12 cellular contexts compared by ENCODE assay signal in the genomic region with DNA sequence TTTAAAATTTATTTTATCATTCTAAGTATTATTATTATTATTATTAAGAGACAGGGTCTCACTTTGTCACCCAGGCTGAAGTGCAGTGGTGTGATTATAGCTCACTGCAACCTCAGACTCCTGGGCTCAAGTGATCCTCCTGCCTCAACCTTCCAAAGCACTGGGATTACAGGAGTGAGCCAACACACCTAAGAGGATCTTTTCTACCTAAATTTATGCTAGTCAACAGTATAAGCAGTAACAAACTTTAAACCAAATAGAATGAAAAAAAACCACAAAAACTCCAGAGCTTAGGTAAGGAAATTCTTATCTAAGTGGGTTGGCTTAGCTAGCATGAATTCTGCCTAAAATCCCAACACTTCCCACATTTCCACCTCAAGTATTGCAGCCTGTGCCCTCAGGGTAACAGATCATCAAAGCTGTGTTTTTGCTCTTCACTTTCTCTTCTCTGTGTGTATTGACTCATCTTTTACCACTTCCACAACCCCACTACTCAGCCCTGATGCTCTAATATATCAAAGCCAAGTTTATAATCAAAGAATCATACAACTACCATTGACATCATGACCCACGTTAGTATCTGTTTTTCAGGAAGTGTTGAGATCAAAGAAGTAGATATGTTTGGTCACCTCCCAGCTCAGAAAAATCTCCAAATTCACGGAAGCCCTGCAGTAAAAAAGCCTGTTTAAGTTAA.
A peak's percentile ranks its signal among the peaks of the same experiment; 100 is the strongest.
DNase-seq lines count a peak whose midpoint lies in the region; ATAC-seq lines count a peak whose summit lies in the region.
"Had no signal": no experiment of that assay in that cellular context is flagged by ENCODE, and none has a peak within 500 bp of the region (broad histone marks: within the 10 kb centered on the region; RNA-seq: fewer than 3 reads in every experiment).

No MANE protein-coding gene starts in this region.

- H3K36me3 Mint-ChIP-seq in activated CD4-positive, alpha-beta T cell treated with anti-CD3 and anti-CD28 coated beads for 36 hours (ENCODE audit: low read depth): no peaks in the 10 kb centered on the region
- H3K36me3 Mint-ChIP-seq in activated CD4-positive, alpha-beta memory T cell treated with anti-CD3 and anti-CD28 coated beads, Interleukin-2, amount 10 ng/mL, durations not matched to agents 7 days and 5 days (ENCODE audit: low read depth): no peaks in the 10 kb centered on the region

- peak; percentile 96 for ATAC-seq in activated CD4-positive, alpha-beta T cell treated with anti-CD3 and anti-CD28 coated beads for 36 hours
- no peak for ATAC-seq in HG03196 (IDR thresholded peaks at IDR 0.05; ENCODE audit: unreplicated experiment)
- ATAC-seq: esophagus mucosa had no signal

- peak overlapping the region; percentile 91 for H3K27ac Mint-ChIP-seq in activated CD4-positive, alpha-beta T cell treated with anti-CD3 and anti-CD28 coated beads for 36 hours
- H3K27ac Mint-ChIP-seq in activated CD4-positive, alpha-beta memory T cell treated with anti-CD3 and anti-CD28 coated beads, Interleukin-2, amount 10 ng/mL, durations not matched to agents 7 days and 5 days: peak overlapping the region; percentile 78

- intact Hi-C loops in activated CD4-positive, alpha-beta T cell treated with anti-CD3 and anti-CD28 coated beads for 36 hours (cut with DNase I, micrococcal nuclease): loop anchor here (1.0 to 5.0 kb wide), 4 partner anchors 32 to 206 kb away; partner anchors contain the start of gene FAR1 (in 1 of the 2)

- peaks cover 35% of the 10 kb centered on the region for H3K4me1 Mint-ChIP-seq in activated CD4-positive, alpha-beta T cell treated with anti-CD3 and anti-CD28 coated beads for 36 hours
- peaks cover 18% of the 10 kb centered on the region for H3K4me1 Mint-ChIP-seq in activated CD4-positive, alpha-beta memory T cell treated with anti-CD3 and anti-CD28 coated beads, Interleukin-2, amount 10 ng/mL, durations not matched to agents 7 days and 5 days

- DNase-seq in activated CD4-positive, alpha-beta T cell treated with anti-CD3 and anti-CD28 coated beads for 36 hours: peak; percentile 30
- no peak for DNase-seq in activated CD4-positive, alpha-beta T cell treated with anti-CD3 and anti-CD28 coated beads for 48 hours
- DNase-seq in NCI-H460 (ENCODE audit: extremely low read depth, low read depth) (peak; percentile 48), islet precursor cell (peak; percentile 69), middle frontal gyrus (ENCODE audit: extremely low spot score, low spot score) (no peak), pons (ENCODE audit: low spot score) (no peak)
- DNase-seq in activated CD4-positive, alpha-beta memory T cell treated with anti-CD3 and anti-CD28 coated beads, Interleukin-2, amount 10 ng/mL, durations not matched to agents 7 days and 5 days: no peak
- DNase-seq: activated effector memory CD4-positive, alpha-beta T cell treated with Interleukin-2 at 50 U/mL for 16 hours; MG63; T1000 had no signal

- POLR2A ChIA-PET in activated CD4-positive, alpha-beta T cell treated with anti-CD3 and anti-CD28 coated beads for 36 hours (lab: Charles Lee): interaction anchor here (0.6 to 1.5 kb wide), 2 partner anchors 71 to 591 kb away, joined by 3 read pairs; no protein-coding TSS in a partner anchor
- POLR2A ChIA-PET in activated CD4-positive, alpha-beta memory T cell treated with anti-CD3 and anti-CD28 coated beads, Interleukin-2, amount 10 ng/mL, durations not matched to agents 7 days and 5 days (lab: Charles Lee): interaction anchor here (1.3 to 1.5 kb wide), 2 partner anchors 55 to 71 kb away, joined by 5 to 6 read pairs; no protein-coding TSS in a partner anchor

- peak overlapping the region; percentile 10 for H3K4me3 Mint-ChIP-seq in activated CD4-positive, alpha-beta T cell treated with anti-CD3 and anti-CD28 coated beads for 36 hours
- no peak overlapping the region for H3K4me3 Mint-ChIP-seq in activated CD4-positive, alpha-beta memory T cell treated with anti-CD3 and anti-CD28 coated beads, Interleukin-2, amount 10 ng/mL, durations not matched to agents 7 days and 5 days

- peaks cover 5% of the 10 kb centered on the region for H3K9me3 Mint-ChIP-seq in activated CD4-positive, alpha-beta T cell treated with anti-CD3 and anti-CD28 coated beads for 36 hours (ENCODE audit: low read depth)
- peaks cover 5% of the 10 kb centered on the region for H3K9me3 Mint-ChIP-seq in activated CD4-positive, alpha-beta memory T cell treated with anti-CD3 and anti-CD28 coated beads, Interleukin-2, amount 10 ng/mL, durations not matched to agents 7 days and 5 days

- CTCF ChIA-PET in activated CD4-positive, alpha-beta T cell treated with anti-CD3 and anti-CD28 coated beads for 36 hours (lab: Charles Lee): interaction anchor here (1.4 kb wide), 1 partner anchor 95 kb away, joined by 4 read pairs; no protein-coding TSS in a partner anchor
- CTCF ChIA-PET in activated CD4-positive, alpha-beta memory T cell treated with anti-CD3 and anti-CD28 coated beads, Interleukin-2, amount 10 ng/mL, durations not matched to agents 7 days and 5 days (lab: Charles Lee): interaction anchor here (0.8 kb wide), 1 partner anchor 55 kb away, joined by 3 read pairs; no protein-coding TSS in a partner anchor

- no peaks in the 10 kb centered on the region for H3K27me3 Mint-ChIP-seq in activated CD4-positive, alpha-beta T cell treated with anti-CD3 and anti-CD28 coated beads for 36 hours
- H3K27me3 Mint-ChIP-seq in activated CD4-positive, alpha-beta memory T cell treated with anti-CD3 and anti-CD28 coated beads, Interleukin-2, amount 10 ng/mL, durations not matched to agents 7 days and 5 days: peaks cover 19% of the 10 kb centered on the region

Comparison
In these comparisons a context has a peak if more than half of its experiments do, and no peak if none do; other contexts are left out.
1. DNase-seq: peak in activated CD4-positive, alpha-beta T cell treated with anti-CD3 and anti-CD28 coated beads for 36 hours (single experiment), NCI-H460 (single experiment) and islet precursor cell (single experiment); none in activated CD4-positive, alpha-beta T cell treated with anti-CD3 and anti-CD28 coated beads for 48 hours (single experiment), activated CD4-positive, alpha-beta memory T cell treated with anti-CD3 and anti-CD28 coated beads, Interleukin-2, amount 10 ng/mL, durations not matched to agents 7 days and 5 days (single experiment), middle frontal gyrus (single experiment) and pons (single experiment).